Comparison of ENCODE assay signal across 1 cellular context in the genomic region with DNA sequence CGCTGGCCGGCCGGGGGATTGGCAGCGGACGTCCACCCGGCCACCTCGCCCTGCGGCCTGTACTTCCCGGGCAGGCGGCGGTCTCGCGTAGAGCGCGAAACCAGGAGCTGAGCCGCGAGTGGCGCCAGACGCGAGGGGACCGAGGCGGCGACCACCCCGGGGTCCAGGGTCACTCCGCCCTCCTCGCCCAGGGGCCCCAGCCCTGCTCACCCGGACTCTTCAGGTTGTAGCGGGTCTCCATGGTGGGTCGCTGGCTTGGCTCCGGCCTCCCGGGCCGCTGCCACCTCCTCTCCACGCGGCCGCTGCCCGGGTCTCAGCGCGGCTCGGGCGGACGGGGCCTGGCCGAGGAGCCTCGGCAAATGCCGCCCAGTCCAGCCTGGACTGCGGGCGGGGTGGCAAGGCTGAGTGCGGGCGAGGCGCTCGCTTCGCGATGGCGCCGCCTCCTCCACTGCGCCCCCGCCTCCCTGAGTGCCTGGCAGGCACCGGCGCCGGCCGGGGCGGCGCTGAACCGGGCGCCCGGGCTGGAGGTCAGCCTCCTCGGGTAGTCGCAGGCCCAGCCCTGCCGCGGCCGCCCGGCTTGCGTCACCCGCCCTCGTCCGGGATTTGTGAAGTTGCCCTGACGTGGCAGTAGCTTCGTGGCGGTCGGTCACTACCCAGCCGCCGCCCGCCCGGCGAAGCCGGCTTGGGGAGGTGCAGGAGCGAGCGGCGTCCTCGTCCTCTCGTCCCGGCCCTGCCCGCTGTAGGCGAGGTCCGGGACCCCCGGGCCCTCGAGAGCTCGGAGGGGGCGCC.
TF ChIP-seq lines count a peak whose summit lies in the region.

A gene with protein sequence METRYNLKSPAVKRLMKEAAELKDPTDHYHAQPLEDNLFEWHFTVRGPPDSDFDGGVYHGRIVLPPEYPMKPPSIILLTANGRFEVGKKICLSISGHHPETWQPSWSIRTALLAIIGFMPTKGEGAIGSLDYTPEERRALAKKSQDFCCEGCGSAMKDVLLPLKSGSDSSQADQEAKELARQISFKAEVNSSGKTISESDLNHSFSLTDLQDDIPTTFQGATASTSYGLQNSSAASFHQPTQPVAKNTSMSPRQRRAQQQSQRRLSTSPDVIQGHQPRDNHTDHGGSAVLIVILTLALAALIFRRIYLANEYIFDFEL (minus strand): TSS at position 394 of the 789 bp plus-strand sequence. CDS start 153 bp downstream, at position 241.

TF ChIP-seq in K562, 482 proteins besides CTCF, POLR2A, EP300 and RAD21 (continued from another document and continues in another):
- no peak for TF ChIP-seq TSHZ1 (CRISPR knock-in tag; IDR thresholded peaks at IDR 0.05)
- TF ChIP-seq ZNF644 (tag; IDR thresholded peaks at IDR 0.05; ENCODE audit: low read depth), result peak; percentile 57; the same call in 1 of the 2 replicates
- TF ChIP-seq ARID1B (IDR thresholded peaks at IDR 0.05), result no peak
- no peak for TF ChIP-seq GABPB1 (CRISPR knock-in tag; IDR thresholded peaks at IDR 0.05)
- peak; percentile 45 for TF ChIP-seq ZNF395 (CRISPR knock-in tag; IDR thresholded peaks at IDR 0.05)
- no peak for TF ChIP-seq DLX4 (CRISPR knock-in tag; IDR thresholded peaks at IDR 0.05)
- peak; percentile 66 for TF ChIP-seq SUPT5H (IDR thresholded peaks at IDR 0.05)
- peak; percentile 42 for TF ChIP-seq SIN3B (IDR thresholded peaks at IDR 0.05; ENCODE audit: low read depth)
- TF ChIP-seq ZNF695 (CRISPR knock-in tag; IDR thresholded peaks at IDR 0.05), result no peak
- TF ChIP-seq ZBTB33 (CRISPR knock-in tag; IDR thresholded peaks at IDR 0.05), result no peak
- no peak for TF ChIP-seq ATF1 (CRISPR knock-in tag; IDR thresholded peaks at IDR 0.05)
- TF ChIP-seq ATF1 (tag; IDR thresholded peaks at IDR 0.05), result peak; percentile 94
- TF ChIP-seq KDM5B (IDR thresholded peaks at IDR 0.05; ENCODE audit: insufficient replicate concordance, low read depth, low read length), result peak; percentile 92
- no peak for TF ChIP-seq ZNF24 (IDR thresholded peaks at IDR 0.05)
- TF ChIP-seq, protein P1, sequence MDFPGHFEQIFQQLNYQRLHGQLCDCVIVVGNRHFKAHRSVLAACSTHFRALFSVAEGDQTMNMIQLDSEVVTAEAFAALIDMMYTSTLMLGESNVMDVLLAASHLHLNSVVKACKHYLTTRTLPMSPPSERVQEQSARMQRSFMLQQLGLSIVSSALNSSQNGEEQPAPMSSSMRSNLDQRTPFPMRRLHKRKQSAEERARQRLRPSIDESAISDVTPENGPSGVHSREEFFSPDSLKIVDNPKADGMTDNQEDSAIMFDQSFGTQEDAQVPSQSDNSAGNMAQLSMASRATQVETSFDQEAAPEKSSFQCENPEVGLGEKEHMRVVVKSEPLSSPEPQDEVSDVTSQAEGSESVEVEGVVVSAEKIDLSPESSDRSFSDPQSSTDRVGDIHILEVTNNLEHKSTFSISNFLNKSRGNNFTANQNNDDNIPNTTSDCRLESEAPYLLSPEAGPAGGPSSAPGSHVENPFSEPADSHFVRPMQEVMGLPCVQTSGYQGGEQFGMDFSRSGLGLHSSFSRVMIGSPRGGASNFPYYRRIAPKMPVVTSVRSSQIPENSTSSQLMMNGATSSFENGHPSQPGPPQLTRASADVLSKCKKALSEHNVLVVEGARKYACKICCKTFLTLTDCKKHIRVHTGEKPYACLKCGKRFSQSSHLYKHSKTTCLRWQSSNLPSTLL (IDR thresholded peaks at IDR 0.05), result no peak
- no peak for TF ChIP-seq CBX3 (IDR thresholded peaks at IDR 0.05; ENCODE audit: borderline replicate concordance in 1 of 2, low read length in 2 of 2)
- no peak for TF ChIP-seq ZNF77 (CRISPR knock-in tag; IDR thresholded peaks at IDR 0.05)
- peak in 1 of 2 experiments; percentile 53; a peak in 1 of 4 replicates for TF ChIP-seq MLX (CRISPR knock-in tag; conservative IDR thresholded peaks at IDR 0.05)
- no peak for TF ChIP-seq SFPQ (IDR thresholded peaks at IDR 0.05; ENCODE audit: low read depth, low read length)
- no peak for TF ChIP-seq KLF13 (tag; IDR thresholded peaks at IDR 0.05; ENCODE audit: borderline replicate concordance, low read depth)
- TF ChIP-seq, protein P2, sequence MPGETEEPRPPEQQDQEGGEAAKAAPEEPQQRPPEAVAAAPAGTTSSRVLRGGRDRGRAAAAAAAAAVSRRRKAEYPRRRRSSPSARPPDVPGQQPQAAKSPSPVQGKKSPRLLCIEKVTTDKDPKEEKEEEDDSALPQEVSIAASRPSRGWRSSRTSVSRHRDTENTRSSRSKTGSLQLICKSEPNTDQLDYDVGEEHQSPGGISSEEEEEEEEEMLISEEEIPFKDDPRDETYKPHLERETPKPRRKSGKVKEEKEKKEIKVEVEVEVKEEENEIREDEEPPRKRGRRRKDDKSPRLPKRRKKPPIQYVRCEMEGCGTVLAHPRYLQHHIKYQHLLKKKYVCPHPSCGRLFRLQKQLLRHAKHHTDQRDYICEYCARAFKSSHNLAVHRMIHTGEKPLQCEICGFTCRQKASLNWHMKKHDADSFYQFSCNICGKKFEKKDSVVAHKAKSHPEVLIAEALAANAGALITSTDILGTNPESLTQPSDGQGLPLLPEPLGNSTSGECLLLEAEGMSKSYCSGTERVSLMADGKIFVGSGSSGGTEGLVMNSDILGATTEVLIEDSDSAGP (CRISPR knock-in tag; IDR thresholded peaks at IDR 0.05), result no peak
- TF ChIP-seq ZNF133 (CRISPR knock-in tag; IDR thresholded peaks at IDR 0.05), result no peak
- TF ChIP-seq DIDO1 (tag; IDR thresholded peaks at IDR 0.05; ENCODE audit: low read depth), result no peak
- no peak for TF ChIP-seq ZBTB8A (IDR thresholded peaks at IDR 0.05; ENCODE audit: partially characterized antibody)
- TF ChIP-seq HNRNPLL (IDR thresholded peaks at IDR 0.05; ENCODE audit: low read depth, low read length, poor library complexity, severe bottlenecking), result no peak
- TF ChIP-seq PREB (CRISPR knock-in tag; IDR thresholded peaks at IDR 0.05), result no peak
- no peak for TF ChIP-seq LARP7 (IDR thresholded peaks at IDR 0.05)
- TF ChIP-seq SIRT6 (IDR thresholded peaks at IDR 0.05; ENCODE audit: low read depth, low read length), result no peak
- TF ChIP-seq BRD4 (IDR thresholded peaks at IDR 0.05), result peak; percentile 93; the same call in 1 of the 2 replicates
- no peak for TF ChIP-seq USF1 (CRISPR knock-in tag; IDR thresholded peaks at IDR 0.05)
- no peak for TF ChIP-seq GTF2F1 (IDR thresholded peaks at IDR 0.05; ENCODE audit: low read depth, low read length)
- TF ChIP-seq NFATC3 (IDR thresholded peaks at IDR 0.05), result no peak
- TF ChIP-seq HCFC1 (IDR thresholded peaks at IDR 0.05; ENCODE audit: low read depth, low read length), result peak; percentile 41; the same call in 1 of the 2 replicates
- no peak for TF ChIP-seq CBFA2T3 (IDR thresholded peaks at IDR 0.05)
- TF ChIP-seq FOXA1 (IDR thresholded peaks at IDR 0.05; ENCODE audit: borderline replicate concordance), result no peak
- no peak for TF ChIP-seq RBM34 (IDR thresholded peaks at IDR 0.05; ENCODE audit: borderline replicate concordance, insufficient read depth, low read length)
- no peak for TF ChIP-seq ZNF174 (CRISPR knock-in tag; IDR thresholded peaks at IDR 0.05)
- TF ChIP-seq, protein P3, sequence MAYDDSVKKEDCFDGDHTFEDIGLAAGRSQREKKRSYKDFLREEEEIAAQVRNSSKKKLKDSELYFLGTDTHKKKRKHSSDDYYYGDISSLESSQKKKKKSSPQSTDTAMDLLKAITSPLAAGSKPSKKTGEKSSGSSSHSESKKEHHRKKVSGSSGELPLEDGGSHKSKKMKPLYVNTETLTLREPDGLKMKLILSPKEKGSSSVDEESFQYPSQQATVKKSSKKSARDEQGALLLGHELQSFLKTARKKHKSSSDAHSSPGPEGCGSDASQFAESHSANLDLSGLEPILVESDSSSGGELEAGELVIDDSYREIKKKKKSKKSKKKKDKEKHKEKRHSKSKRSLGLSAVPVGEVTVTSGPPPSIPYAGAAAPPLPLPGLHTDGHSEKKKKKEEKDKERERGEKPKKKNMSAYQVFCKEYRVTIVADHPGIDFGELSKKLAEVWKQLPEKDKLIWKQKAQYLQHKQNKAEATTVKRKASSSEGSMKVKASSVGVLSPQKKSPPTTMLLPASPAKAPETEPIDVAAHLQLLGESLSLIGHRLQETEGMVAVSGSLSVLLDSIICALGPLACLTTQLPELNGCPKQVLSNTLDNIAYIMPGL (CRISPR knock-in tag; IDR thresholded peaks at IDR 0.05), result peak; percentile 93
